ENCODE assay signal across 9 cellular contexts in the genomic region with DNA sequence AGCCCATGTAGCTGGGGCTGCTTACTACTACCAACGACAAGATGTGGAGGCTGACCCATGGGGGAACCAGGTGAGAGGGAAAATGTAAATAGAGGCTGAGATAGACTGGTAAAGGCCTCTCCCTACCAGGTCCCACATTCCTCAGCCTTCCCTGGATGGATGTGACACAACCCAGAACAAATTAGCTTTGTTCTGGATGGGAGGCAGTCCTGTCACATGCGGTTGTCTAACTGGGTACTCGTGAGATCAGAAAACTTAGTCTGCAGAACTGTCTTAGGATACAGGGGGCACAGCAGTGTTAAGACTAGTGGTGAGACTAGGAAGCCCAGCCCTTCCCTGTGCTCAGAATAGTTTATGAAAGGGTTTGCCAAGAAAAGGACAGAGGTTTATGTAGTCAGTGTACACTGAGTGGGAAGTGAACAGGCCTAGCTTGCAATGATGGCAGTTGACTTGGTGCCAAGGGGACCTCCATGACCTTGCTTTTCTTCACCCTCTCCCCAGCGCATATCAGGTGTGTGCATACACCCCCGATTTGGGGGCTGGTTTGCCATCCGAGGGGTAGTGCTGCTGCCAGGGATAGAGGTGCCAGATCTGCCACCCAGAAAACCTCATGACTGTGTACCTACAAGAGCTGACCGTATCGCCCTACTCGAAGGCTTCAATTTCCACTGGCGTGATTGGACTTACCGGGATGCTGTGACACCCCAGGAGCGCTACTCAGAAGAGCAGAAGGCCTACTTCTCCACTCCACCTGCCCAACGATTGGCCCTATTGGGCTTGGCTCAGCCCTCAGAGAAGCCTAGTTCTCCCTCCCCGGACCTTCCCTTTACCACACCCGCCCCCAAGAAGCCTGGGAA. TPM values are rescaled to one million over a fixed set of nuclear protein-coding genes. Genes with fewer than 3 reads are reported as not detected.
DNase-seq lines count a peak whose midpoint lies in the region; ATAC-seq, FAIRE-seq and TF ChIP-seq lines count a peak whose summit lies in the region.
"Had no signal": no experiment of that assay in that cellular context is flagged by ENCODE, and none has a peak within 500 bp of the region (broad histone marks: within the 10 kb centered on the region; RNA-seq: fewer than 3 reads in every experiment).

No MANE protein-coding gene starts in this region.

- no peak overlapping the region for H2AFZ ChIP-seq in DND-41 (ENCODE audit: low read depth, low read length)

- peak overlapping the region; percentile 27 to 44 for H3K27ac Mint-ChIP-seq in effector memory CD8-positive, alpha-beta T cell
- H3K27ac Mint-ChIP-seq in nephron progenitor cell, result peak overlapping the region; percentile 74

- TF ChIP-seq CTCF in DND-41 (IDR thresholded peaks at IDR 0.05; ENCODE audit: borderline replicate concordance, extremely low read depth, low read length, poor library complexity, severe bottlenecking) (peak; percentile 14), nephron progenitor cell (IDR thresholded peaks at IDR 0.05) (no peak)

- H3K36me3 Mint-ChIP-seq in effector memory CD8-positive, alpha-beta T cell (ENCODE audit: insufficient read depth), result peaks cover 41% of the 10 kb centered on the region
- H3K36me3 Mint-ChIP-seq in nephron progenitor cell (ENCODE audit: low read depth), result peaks cover 46% of the 10 kb centered on the region

- peak; percentile 53 for ATAC-seq in DND-41 (ENCODE audit: insufficient read depth, low read depth)
- ATAC-seq in effector memory CD8-positive, alpha-beta T cell (replicated peaks), result no peak

- WGBS in small intestine, 3 donors, result 70 to 79% (median 78%) methylated on average over 15 of the region's 15 CpGs

- peaks cover 4% of the 10 kb centered on the region; the same call in 1 of the 2 replicates for H3K79me2 ChIP-seq in DND-41 (ENCODE audit: insufficient read depth, low read length)

- H3K27me3 Mint-ChIP-seq in effector memory CD8-positive, alpha-beta T cell, result no peaks in the 10 kb centered on the region
- H3K27me3 Mint-ChIP-seq in nephron progenitor cell (ENCODE audit: low read depth, poor library complexity), result no peaks in the 10 kb centered on the region

- no peaks in the 10 kb centered on the region for H3K27me3 ChIP-seq in DND-41 (ENCODE audit: insufficient read depth, low read length, poor library complexity)
- no peaks in the 10 kb centered on the region for H3K27me3 ChIP-seq in small intestine (ENCODE audit: control insufficient read depth in 2 of 2, insufficient read depth in 2 of 2, low read length in 2 of 2)

- H3K4me3 ChIP-seq in DND-41 (ENCODE audit: low read depth in 1 of 2, low read length in 2 of 2) (no peak overlapping the region), small intestine (ENCODE audit: low read depth in 1 of 2, low read length in 2 of 2) (no peak overlapping the region)

- H3K4me1 ChIP-seq in DND-41 (ENCODE audit: insufficient read depth, low read length), result no peaks in the 10 kb centered on the region
- no peaks in the 10 kb centered on the region for H3K4me1 ChIP-seq in small intestine (ENCODE audit: control insufficient read depth in 2 of 2, insufficient read depth in 1 of 2, low read depth in 1 of 2, low read length in 1 of 2)

- no peaks in the 10 kb centered on the region for H3K9me3 ChIP-seq in DND-41 (ENCODE audit: insufficient read depth, low read length, severe bottlenecking)
- H3K9me3 ChIP-seq in small intestine (ENCODE audit: control insufficient read depth, low read depth), result no peaks in the 10 kb centered on the region

- no peak overlapping the region for H3K4me3 Mint-ChIP-seq in effector memory CD8-positive, alpha-beta T cell
- no peak overlapping the region for H3K4me3 Mint-ChIP-seq in nephron progenitor cell

- no peak for FAIRE-seq in small intestine (lab: Jason Lieb, UNC)

- no peak for DNase-seq in DND-41
- peak; percentile 59 for DNase-seq in NAMALWA (ENCODE audit: low spot score)
- no peak for DNase-seq in effector memory CD8-positive, alpha-beta T cell
- no peak for DNase-seq in nephron progenitor cell
- DNase-seq in NCI-H1436 (lab: John Stamatoyannopoulos, UW), result no peak
- DNase-seq in CD1c-positive myeloid dendritic cell (ENCODE audit: extremely low spot score), result no peak
- no peak for DNase-seq in midbrain (lab: John Stamatoyannopoulos, UW)
- no peak for DNase-seq in small intestine
- DNase-seq: NCI-H510A treated with DMSO at 0.1 percent for 48 hours had no signal

- no peaks in the 10 kb centered on the region for H3K9me3 Mint-ChIP-seq in effector memory CD8-positive, alpha-beta T cell
- H3K9me3 Mint-ChIP-seq in nephron progenitor cell, result no peaks in the 10 kb centered on the region

- H3K36me3 ChIP-seq in DND-41 (ENCODE audit: insufficient read depth, low read length) (peaks cover 70% of the 10 kb centered on the region), small intestine (ENCODE audit: control insufficient read depth in 2 of 2, insufficient read depth in 2 of 2, low read length in 2 of 2) (peaks cover 9 to 12% of the 10 kb centered on the region in 2 donors)

- 0 out of 2 replicates have a peak overlapping the region, but pooled peaks have one; percentile 13 for H3K27ac ChIP-seq in DND-41 (ENCODE audit: low read length)
- peak overlapping the region in 1 of 2 donors; percentile 32 for H3K27ac ChIP-seq in small intestine (ENCODE audit: low read depth in 1 of 2, low read length in 1 of 2)

- no peak overlapping the region for H3K9ac ChIP-seq in DND-41 (ENCODE audit: low read depth, low read length)

- H3K4me1 Mint-ChIP-seq in effector memory CD8-positive, alpha-beta T cell (ENCODE audit: low read depth in 2 of 2), result peaks cover 0 to 2% of the 10 kb centered on the region in 2 donors
- peaks cover 4% of the 10 kb centered on the region for H3K4me1 Mint-ChIP-seq in nephron progenitor cell

- no peak overlapping the region for H3K4me2 ChIP-seq in DND-41 (ENCODE audit: insufficient read depth, low read length)

- peaks cover 14% of the 10 kb centered on the region; the same call in 1 of the 2 replicates for H4K20me1 ChIP-seq in DND-41 (ENCODE audit: insufficient read depth, low read length)

RNA-seq across cellular contexts. Expression of a gene that starts 8.4 kb away (rescaled TPM):
- polyA plus RNA-seq in small intestine, result 1 to 10 TPM; 1.3 to 8.8 (median 1.6) TPM

RNA-seq across cellular contexts. Expression of a gene that starts 8.7 kb away (rescaled TPM):
- 1 to 10 TPM in 2 of 3 donors, under 1 TPM in 1; 0.67 to 4.8 (median 1.6) TPM for polyA plus RNA-seq in small intestine

RNA-seq across cellular contexts. Expression of a gene that starts 13.2 kb away (rescaled TPM):
- 1,000 to 10,000 TPM in 1 of 3 donors, 100 to 1,000 TPM in 2; 677 to 1,200 (median 884) TPM for polyA plus RNA-seq in small intestine

RNA-seq across cellular contexts. Expression of a gene that starts 17.6 kb away (rescaled TPM):
- polyA plus RNA-seq in small intestine, result 10 to 100 TPM in 2 of 3 donors, 1 to 10 TPM in 1; 5.5 to 22.1 (median 12.7) TPM

RNA-seq across cellular contexts. Expression of a gene that starts 42.1 kb away (rescaled TPM):
- polyA plus RNA-seq in small intestine, result 100 to 1,000 TPM; 241 to 636 (median 364) TPM
